In genomic region chr19:35295453-35295791, GRCh38 we compare ENCODE assay signal across 1 cellular context.
TF ChIP-seq lines count a peak whose summit lies in the region.

No MANE protein-coding gene starts in this region.

TF ChIP-seq in GM23338, 12 proteins besides CTCF, POLR2A, EP300 and RAD21 (continued from another document):
- TF ChIP-seq ETS1 (IDR thresholded peaks at IDR 0.05) (no peak), EZH2 (IDR thresholded peaks at IDR 0.05; ENCODE audit: low read depth, unreplicated experiment) (no peak), CREB1 (CRISPR knock-in tag; IDR thresholded peaks at IDR 0.05; ENCODE audit: low read depth) (no peak), POLR2AphosphoS5 (IDR thresholded peaks at IDR 0.05; ENCODE audit: low read depth) (no peak), REST (IDR thresholded peaks at IDR 0.05; ENCODE audit: unreplicated experiment) (no peak), STAT1 (IDR thresholded peaks at IDR 0.05; ENCODE audit: unreplicated experiment) (no peak), ZNF462 (CRISPR knock-in tag; IDR thresholded peaks at IDR 0.05) (no peak), EZH2phosphoT487 (IDR thresholded peaks at IDR 0.05; ENCODE audit: unreplicated experiment) (no peak)
